14 cellular contexts compared by ENCODE assay signal in the genomic region with DNA sequence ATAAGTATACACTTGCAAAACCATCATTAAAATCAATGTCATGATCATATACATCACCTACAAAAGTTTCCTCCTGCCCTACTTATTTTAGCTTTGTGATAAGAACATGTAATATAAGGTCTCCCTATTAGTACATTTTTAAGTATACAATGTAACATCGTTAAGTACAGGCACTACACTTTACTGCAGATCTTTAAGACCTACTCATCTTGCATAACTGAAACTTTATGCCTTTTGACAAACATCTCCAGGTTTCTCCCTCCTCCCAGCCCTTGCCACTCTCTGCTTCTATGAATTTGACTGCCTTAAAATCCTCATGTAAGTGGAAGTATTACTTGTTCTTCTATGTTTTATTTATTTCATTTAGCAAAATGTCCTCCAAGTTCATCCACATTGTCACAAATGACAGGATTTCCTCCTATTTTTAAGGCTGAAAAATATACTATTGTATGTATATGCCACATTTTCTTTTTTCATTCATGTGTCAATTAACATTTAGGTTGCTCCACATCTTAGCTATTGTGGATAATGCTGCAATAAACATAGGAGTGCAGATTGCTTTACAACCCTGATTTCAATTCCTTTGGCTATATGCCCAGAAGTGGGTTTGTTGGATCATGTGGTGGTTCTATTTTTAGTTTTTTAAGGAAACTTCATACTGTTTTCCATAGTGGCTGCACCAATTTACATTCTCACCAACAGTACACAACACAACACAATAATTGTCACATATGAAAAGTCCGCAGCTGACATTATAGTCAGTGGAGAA.
DNase-seq lines count a peak whose midpoint lies in the region; ATAC-seq and TF ChIP-seq lines count a peak whose summit lies in the region.
"Had no signal": no experiment of that assay in that cellular context is flagged by ENCODE, and none has a peak within 500 bp of the region (broad histone marks: within the 10 kb centered on the region; RNA-seq: fewer than 3 reads in every experiment).

No MANE protein-coding gene starts in this region.

- H3K4me3 ChIP-seq in fibroblast of the aortic adventitia (ENCODE audit: low read depth, low read length): no peak overlapping the region
- H3K4me3 ChIP-seq in skeletal muscle cell (ENCODE audit: low read depth, low read length): no peak overlapping the region
- H3K4me3 ChIP-seq: spleen had no signal

- DNase-seq in DMS53 (lab: John Stamatoyannopoulos, UW) (peak; percentile 20), DMS53 treated with DMSO at 0.1 percent for 48 hours (lab: John Stamatoyannopoulos, UW; ENCODE audit: unreplicated experiment) (no peak), fibroblast of the aortic adventitia (ENCODE audit: low read depth) (peak; percentile 30), skeletal muscle cell (ENCODE audit: low read depth) (peak; percentile 20), midbrain (lab: John Stamatoyannopoulos, UW) (no peak), NOMO-1 (lab: John Stamatoyannopoulos, UW; ENCODE audit: unreplicated experiment in 2 of 2) (no peak)
- DNase-seq: activated gamma-delta T cell treated with Interleukin-2 at 50 U/mL for 16 hours; CD8-positive, alpha-beta memory T cell; mammary epithelial cell; nucleus accumbens; spleen had no signal

- peak overlapping the region; percentile 37 for H3K27ac ChIP-seq in VCaP
- H3K27ac ChIP-seq: 22Rv1, spleen had no signal

- TF ChIP-seq CTCF in VCaP (conservative IDR thresholded peaks at IDR 0.05): no peak
- TF ChIP-seq CTCF in fibroblast of the aortic adventitia (IDR thresholded peaks at IDR 0.05; ENCODE audit: insufficient read depth, low read length): no peak

- no peak for ATAC-seq in HG02970 (IDR thresholded peaks at IDR 0.05; ENCODE audit: low FRiP score, unreplicated experiment)

Comparison
In these comparisons a context has a peak if more than half of its experiments do, and no peak if none do; other contexts are left out.
1. DNase-seq: peak in DMS53 (single experiment), fibroblast of the aortic adventitia (single experiment) and skeletal muscle cell (single experiment); none in DMS53 treated with DMSO at 0.1 percent for 48 hours (single experiment), midbrain (single experiment) and NOMO-1 (0 of 2).